ENCODE assay signal across 8 cellular contexts in genomic region chr20:23257848-23258746, GRCh38.
A peak's percentile ranks its signal among the peaks of the same experiment; 100 is the strongest.
DNase-seq lines count a peak whose midpoint lies in the region; ATAC-seq and TF ChIP-seq lines count a peak whose summit lies in the region.

No MANE protein-coding gene starts in this region.

- intact Hi-C loops in left colon (cut with DNase I, micrococcal nuclease), result no loop called here

- peaks cover 19% of the 10 kb centered on the region for H3K4me1 ChIP-seq in osteoblast (ENCODE audit: insufficient read depth, low read length)

- H4K20me1 ChIP-seq in osteoblast (ENCODE audit: insufficient read depth, low read length), result no peaks in the 10 kb centered on the region

- no peaks in the 10 kb centered on the region for H3K9me3 Mint-ChIP-seq in effector memory CD8-positive, alpha-beta T cell
- no peaks in the 10 kb centered on the region for H3K9me3 Mint-ChIP-seq in endothelial cell (ENCODE audit: unreplicated experiment)

- peak overlapping the region; percentile 11 for H2AFZ ChIP-seq in osteoblast (ENCODE audit: low read length)

- no peak overlapping the region for H3K27ac Mint-ChIP-seq in effector memory CD8-positive, alpha-beta T cell
- H3K27ac Mint-ChIP-seq in endothelial cell (ENCODE audit: unreplicated experiment), result no peak overlapping the region

- no peaks in the 10 kb centered on the region for H3K79me2 ChIP-seq in osteoblast (ENCODE audit: insufficient read depth, low read length)

- H3K9me3 ChIP-seq in osteoblast (ENCODE audit: low read depth, low read length), result no peaks in the 10 kb centered on the region

- no peaks in the 10 kb centered on the region for H3K36me3 Mint-ChIP-seq in effector memory CD8-positive, alpha-beta T cell (ENCODE audit: insufficient read depth)
- no peaks in the 10 kb centered on the region for H3K36me3 Mint-ChIP-seq in endothelial cell (ENCODE audit: low read depth, unreplicated experiment)

- H3K4me3 ChIP-seq in epithelial cell of esophagus (ENCODE audit: low read length), result no peak overlapping the region
- peak overlapping the region; percentile 9 for H3K4me3 ChIP-seq in osteoblast (ENCODE audit: insufficient read depth, low read length)

- H3K27me3 Mint-ChIP-seq in effector memory CD8-positive, alpha-beta T cell, result peaks cover 33 to 44% of the 10 kb centered on the region in 2 donors
- H3K27me3 Mint-ChIP-seq in endothelial cell (ENCODE audit: unreplicated experiment), result peaks cover 5% of the 10 kb centered on the region

- DNase-seq in Daoy (ENCODE audit: low read depth), result peak; percentile 81
- DNase-seq in NCI-H748 (lab: John Stamatoyannopoulos, UW; ENCODE audit: unreplicated experiment), result peak; percentile 98
- peak; percentile 74 for DNase-seq in epithelial cell of esophagus (ENCODE audit: low read depth)
- peak; percentile 93 for DNase-seq in osteoblast (ENCODE audit: insufficient read length, low spot score, missing footprints)
- DNase-seq in effector memory CD8-positive, alpha-beta T cell, result no peak
- DNase-seq in left colon, result no peak
- no peak for DNase-seq in D341Med (ENCODE audit: low spot score)
- DNase-seq in endothelial cell (ENCODE audit: low spot score), result no peak

- TF ChIP-seq CTCF in epithelial cell of esophagus (IDR thresholded peaks at IDR 0.05; ENCODE audit: insufficient read depth, low read depth, low read length, missing control alignments) (no peak), osteoblast (IDR thresholded peaks at IDR 0.05; ENCODE audit: extremely low read depth, low read depth, low read length) (no peak), endothelial cell (IDR thresholded peaks at IDR 0.05; ENCODE audit: unreplicated experiment) (no peak)

- H3K27ac ChIP-seq in osteoblast (ENCODE audit: low read depth, low read length), result peak overlapping the region; percentile 76

- H3K4me3 Mint-ChIP-seq in effector memory CD8-positive, alpha-beta T cell, result no peak overlapping the region
- H3K4me3 Mint-ChIP-seq in endothelial cell (ENCODE audit: unreplicated experiment), result no peak overlapping the region

- no peaks in the 10 kb centered on the region for H3K27me3 ChIP-seq in osteoblast (ENCODE audit: insufficient read depth, low read length)

- H3K4me2 ChIP-seq in osteoblast (ENCODE audit: insufficient read depth, low read length), result peak overlapping the region; percentile 55

- no peak for ATAC-seq in effector memory CD8-positive, alpha-beta T cell (replicated peaks)
- no peak for ATAC-seq in left colon

- no peaks in the 10 kb centered on the region for H3K4me1 Mint-ChIP-seq in effector memory CD8-positive, alpha-beta T cell (ENCODE audit: low read depth in 2 of 2)
- peaks cover 40% of the 10 kb centered on the region for H3K4me1 Mint-ChIP-seq in endothelial cell (ENCODE audit: unreplicated experiment)

- H3K36me3 ChIP-seq in osteoblast (ENCODE audit: insufficient read depth, low read length), result no peaks in the 10 kb centered on the region

Comparison
In these comparisons a context has a peak if more than half of its experiments do, and no peak if none do; other contexts are left out.
1. DNase-seq: peak in Daoy (single experiment), NCI-H748 (single experiment), epithelial cell of esophagus (single experiment) and osteoblast (single experiment); none in effector memory CD8-positive, alpha-beta T cell (0 of 3), left colon (0 of 2), D341Med (single experiment) and endothelial cell (single experiment).